8 cellular contexts compared by ENCODE assay signal in genomic region chr1:44354840-44355581, GRCh38. TPM values are rescaled to one million over a fixed set of nuclear protein-coding genes. Genes with fewer than 3 reads are reported as not detected.
DNase-seq lines count a peak whose midpoint lies in the region; ATAC-seq and TF ChIP-seq lines count a peak whose summit lies in the region.

Gene ERI3, minus strand, starts transcription at chr1:44355257. Its CDS starts 231 bp downstream, at chr1:44355026.

- peak within 1 kb of the TSS; percentile 90 for H3K4me3 Mint-ChIP-seq in activated B cell treated with CpG ODN at 0.5 μM for 24 hours
- H3K4me3 Mint-ChIP-seq in immature natural killer cell: peak within 1 kb of the TSS; percentile 92 to 97 (median 94)

- H3K4me1 Mint-ChIP-seq in activated B cell treated with CpG ODN at 0.5 μM for 24 hours (peaks cover 28% of the 10 kb centered on the region), immature natural killer cell (peaks cover 23 to 46% of the 10 kb centered on the region in 2 donors)

- H3K9me3 Mint-ChIP-seq in activated B cell treated with CpG ODN at 0.5 μM for 24 hours: no peaks in the 10 kb centered on the region
- no peaks in the 10 kb centered on the region for H3K9me3 Mint-ChIP-seq in immature natural killer cell

- ATAC-seq in HG03196 (IDR thresholded peaks at IDR 0.05; ENCODE audit: unreplicated experiment) (peak; percentile 98), activated B cell treated with CpG ODN at 0.5 μM for 24 hours (ENCODE audit: low read depth) (peak; percentile 99)

- H3K27ac Mint-ChIP-seq in activated B cell treated with CpG ODN at 0.5 μM for 24 hours (peak within 1 kb of the TSS; percentile 83), immature natural killer cell (peak within 1 kb of the TSS; percentile 82 to 92 (median 87))

- peak; percentile 66 for TF ChIP-seq POLR2A in GM18951 (IDR thresholded peaks at IDR 0.05; ENCODE audit: extremely low read depth, insufficient read depth, insufficient read length)

- DNase-seq in AG08395 (ENCODE audit: low spot score): peak; percentile 100
- DNase-seq in NCI-H345 (lab: John Stamatoyannopoulos, UW): peak; percentile 97
- DNase-seq in activated B cell treated with CpG ODN at 0.5 μM for 24 hours: peak; percentile 91
- peak; percentile 33 to 99 (median 96) for DNase-seq in caudate nucleus (lab: John Stamatoyannopoulos, UW)
- DNase-seq in immature natural killer cell: peak; percentile 94 to 95 (median 94)
- peak; percentile 95 for DNase-seq in smooth muscle cell of the brain vasculature (ENCODE audit: low read depth, low spot score)

- no peak for TF ChIP-seq CTCF in activated B cell treated with CpG ODN at 0.5 μM for 24 hours (IDR thresholded peaks at IDR 0.05)

- H3K27me3 Mint-ChIP-seq in activated B cell treated with CpG ODN at 0.5 μM for 24 hours (no peaks in the 10 kb centered on the region), immature natural killer cell (ENCODE audit: low read depth in 3 of 3) (peaks cover 3 to 5% (median 4%) of the 10 kb centered on the region in 3 donors)

- POLR2A ChIA-PET in activated B cell treated with CpG ODN at 0.5 μM for 24 hours (lab: Charles Lee): interaction anchor here (0.8 to 1.3 kb wide), 2 partner anchors 19 to 277 kb away, joined by 5 read pairs; no protein-coding TSS in a partner anchor

- CTCF ChIA-PET in activated B cell treated with CpG ODN at 0.5 μM for 24 hours (lab: Charles Lee): no interaction called here

- H3K36me3 Mint-ChIP-seq in activated B cell treated with CpG ODN at 0.5 μM for 24 hours (ENCODE audit: low read depth) (peaks cover 7% of the 10 kb centered on the region), immature natural killer cell (no peaks in the 10 kb centered on the region)

- intact Hi-C loops in activated B cell treated with CpG ODN at 0.5 μM for 24 hours (cut with micrococcal nuclease): loop anchor here (1.0 to 2.0 kb wide), 3 partner anchors 50 to 276 kb away; partner anchors contain the start of genes DMAP1 and RNF220

- in situ Hi-C loops in GM18951 (cut with MboI; ENCODE audit: low sequenced_read_pairs, unreplicated experiment): no loop called here

- peak within 1 kb of the TSS; percentile 48 for H3K27ac ChIP-seq in caudate nucleus (ENCODE audit: low read depth, low read length)

RNA-seq across cellular contexts. Expression of gene ERI3, which starts in this region (rescaled TPM):
- 36.2 and 37.9 TPM in 2 replicates for total RNA-seq in activated B cell treated with CpG ODN at 0.5 μM for 24 hours
- 10 to 100 TPM; 46.6 to 93.3 (median 53.1) TPM for polyA plus RNA-seq in immature natural killer cell

Comparison
In these comparisons a context has a peak if more than half of its experiments do, and no peak if none do; other contexts are left out.
1. Peak in every context shown above with its lines: DNase-seq, ATAC-seq and H3K27ac ChIP-seq.